Comparison of ENCODE assay signal across 14 cellular contexts in the genomic region with DNA sequence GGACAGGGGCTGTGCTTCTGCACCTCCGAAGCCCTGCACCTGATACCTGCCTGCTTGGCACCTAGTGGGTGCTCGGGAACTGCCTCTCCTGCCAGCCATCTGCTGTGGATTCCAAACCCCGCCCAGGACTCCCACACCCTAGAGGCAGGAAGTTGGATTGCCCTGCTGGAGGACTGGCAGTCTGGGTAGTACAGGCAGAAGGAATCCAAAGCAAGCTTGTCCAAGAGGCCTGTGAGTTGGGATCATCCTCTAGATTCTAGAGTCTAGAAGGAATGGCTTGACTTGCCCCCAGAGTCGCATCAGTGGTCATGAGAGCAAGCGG.
DNase-seq lines count a peak whose midpoint lies in the region; ATAC-seq and TF ChIP-seq lines count a peak whose summit lies in the region.
"Had no signal": no experiment of that assay in that cellular context is flagged by ENCODE, and none has a peak within 500 bp of the region (broad histone marks: within the 10 kb centered on the region; RNA-seq: fewer than 3 reads in every experiment).

No MANE protein-coding gene starts in this region.

- TF ChIP-seq CTCF in SK-N-SH (IDR thresholded peaks at IDR 0.05): no peak
- peak in 1 of 6 experiments; percentile 5 for TF ChIP-seq CTCF in thyroid gland (IDR thresholded peaks at IDR 0.05)

- no peak overlapping the region for H3K9ac ChIP-seq in SK-N-SH

- no peaks in the 10 kb centered on the region for H3F3A ChIP-seq in SK-N-SH (replicated peaks; ENCODE audit: insufficient read depth)

- H3K4me1 ChIP-seq in SK-N-SH (ENCODE audit: control insufficient read depth in 1 of 2, insufficient read depth in 2 of 2, low read depth in 1 of 2, low read length in 1 of 2): peaks cover 0 to 13% of the 10 kb centered on the region in 2 experiments; a peak in 1 of 4 replicates
- H3K4me1 ChIP-seq in thyroid gland: peaks cover 13 to 57% of the 10 kb centered on the region in 2 donors

- TF ChIP-seq RAD21 in SK-N-SH (IDR thresholded peaks at IDR 0.05; ENCODE audit: low read length): no peak

- H3K4me3 ChIP-seq in SK-N-SH (ENCODE audit: low read depth in 2 of 2, low read length in 1 of 2): no peak overlapping the region
- no peak overlapping the region for H3K4me3 ChIP-seq in thyroid gland (replicated peaks in 1 of 3)
- H3K4me3 ChIP-seq: coronary artery had no signal

- no peaks in the 10 kb centered on the region for H3K9me2 ChIP-seq in SK-N-SH

- H3K36me3 ChIP-seq in SK-N-SH (replicated peaks in 1 of 2; ENCODE audit: control insufficient read depth in 1 of 2, insufficient read depth in 2 of 2, low read length in 1 of 2) (no peaks in the 10 kb centered on the region), thyroid gland (no peaks in the 10 kb centered on the region)

- H2AFZ ChIP-seq in SK-N-SH (ENCODE audit: low read depth): no peak overlapping the region

- no peak overlapping the region; a peak in 1 of 4 replicates for H3K27ac ChIP-seq in SK-N-SH (ENCODE audit: low read depth in 2 of 2, low read length in 1 of 2)
- H3K27ac ChIP-seq in thyroid gland: peak overlapping the region; percentile 80 to 87 (median 81)

- DNase-seq in SK-N-SH (no peak), NCI-H226 (peak; percentile 37), thyroid gland (peak; percentile 11 to 26)
- DNase-seq: activated T-cell treated with anti-CD3 and anti-CD28 coated beads, Interleukin-2, amount 50 U/mL, for 24 hours; GOT3; kidney glomerular epithelial cell; naive B cell; NCI-H345 had no signal

- no peak overlapping the region for H3K4me2 ChIP-seq in SK-N-SH

- intact Hi-C loops in thyroid gland (cut with DNase I): no loop called here

- H4K20me1 ChIP-seq in SK-N-SH (ENCODE audit: insufficient read depth): no peaks in the 10 kb centered on the region

- H3K9me3 ChIP-seq in SK-N-SH: no peaks in the 10 kb centered on the region
- H3K9me3 ChIP-seq in thyroid gland: no peaks in the 10 kb centered on the region

- POLR2A ChIA-PET in SK-N-SH (lab: Yijun Ruan, JAX): no interaction called here

- TF ChIP-seq EP300 in SK-N-SH (IDR thresholded peaks at IDR 0.05; ENCODE audit: borderline replicate concordance in 1 of 2, low read depth in 1 of 2, low read length in 1 of 2): no peak

- H3K79me2 ChIP-seq in SK-N-SH (ENCODE audit: insufficient read depth): no peaks in the 10 kb centered on the region

- TF ChIP-seq POLR2A in thyroid gland (IDR thresholded peaks at IDR 0.05): no peak

- CTCF ChIA-PET in SK-N-SH (lab: Yijun Ruan, JAX): no interaction called here

- no peaks in the 10 kb centered on the region; the same call in 1 of the 2 replicates for H3K27me3 ChIP-seq in SK-N-SH (ENCODE audit: insufficient read depth)
- no peaks in the 10 kb centered on the region for H3K27me3 ChIP-seq in thyroid gland

- peak; percentile 60 for ATAC-seq in SK-N-SH treated with all-trans-retinoic acid at 6 μM for 48 hours
- peak; percentile 20 for ATAC-seq in esophagus mucosa
- no peak for ATAC-seq in HG02852 (IDR thresholded peaks at IDR 0.05; ENCODE audit: unreplicated experiment)
- no peak for ATAC-seq in HG02759 (IDR thresholded peaks at IDR 0.05; ENCODE audit: unreplicated experiment)
- ATAC-seq in HG02588 (IDR thresholded peaks at IDR 0.05; ENCODE audit: unreplicated experiment): no peak

- WGBS in SK-N-SH (ENCODE audit: low lambda C conversion rate): 47% methylated on average over 5 of the region's 5 CpGs
- WGBS in thyroid gland, 2 donors: 58 to 75% methylated on average over 1 to 2 of the region's 5 CpGs

TF ChIP-seq in SK-N-SH treated with all-trans-retinoic acid at 6 μM for 48 hours, 23 proteins besides CTCF, POLR2A, EP300 and RAD21:
- TF ChIP-seq CSDC2 (CRISPR knock-in tag; IDR thresholded peaks at IDR 0.05) (no peak), GLIS3 (CRISPR knock-in tag; IDR thresholded peaks at IDR 0.05) (no peak), ZFP3 (CRISPR knock-in tag; IDR thresholded peaks at IDR 0.05) (no peak), ZNF70 (CRISPR knock-in tag; IDR thresholded peaks at IDR 0.05) (no peak)
- TF ChIP-seq, protein P1, sequence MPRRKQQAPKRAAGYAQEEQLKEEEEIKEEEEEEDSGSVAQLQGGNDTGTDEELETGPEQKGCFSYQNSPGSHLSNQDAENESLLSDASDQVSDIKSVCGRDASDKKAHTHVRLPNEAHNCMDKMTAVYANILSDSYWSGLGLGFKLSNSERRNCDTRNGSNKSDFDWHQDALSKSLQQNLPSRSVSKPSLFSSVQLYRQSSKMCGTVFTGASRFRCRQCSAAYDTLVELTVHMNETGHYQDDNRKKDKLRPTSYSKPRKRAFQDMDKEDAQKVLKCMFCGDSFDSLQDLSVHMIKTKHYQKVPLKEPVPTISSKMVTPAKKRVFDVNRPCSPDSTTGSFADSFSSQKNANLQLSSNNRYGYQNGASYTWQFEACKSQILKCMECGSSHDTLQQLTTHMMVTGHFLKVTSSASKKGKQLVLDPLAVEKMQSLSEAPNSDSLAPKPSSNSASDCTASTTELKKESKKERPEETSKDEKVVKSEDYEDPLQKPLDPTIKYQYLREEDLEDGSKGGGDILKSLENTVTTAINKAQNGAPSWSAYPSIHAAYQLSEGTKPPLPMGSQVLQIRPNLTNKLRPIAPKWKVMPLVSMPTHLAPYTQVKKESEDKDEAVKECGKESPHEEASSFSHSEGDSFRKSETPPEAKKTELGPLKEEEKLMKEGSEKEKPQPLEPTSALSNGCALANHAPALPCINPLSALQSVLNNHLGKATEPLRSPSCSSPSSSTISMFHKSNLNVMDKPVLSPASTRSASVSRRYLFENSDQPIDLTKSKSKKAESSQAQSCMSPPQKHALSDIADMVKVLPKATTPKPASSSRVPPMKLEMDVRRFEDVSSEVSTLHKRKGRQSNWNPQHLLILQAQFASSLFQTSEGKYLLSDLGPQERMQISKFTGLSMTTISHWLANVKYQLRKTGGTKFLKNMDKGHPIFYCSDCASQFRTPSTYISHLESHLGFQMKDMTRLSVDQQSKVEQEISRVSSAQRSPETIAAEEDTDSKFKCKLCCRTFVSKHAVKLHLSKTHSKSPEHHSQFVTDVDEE (CRISPR knock-in tag; IDR thresholded peaks at IDR 0.05): no peak

TF ChIP-seq in SK-N-SH, 30 proteins besides CTCF, POLR2A, EP300 and RAD21:
- TF ChIP-seq MEF2A (IDR thresholded peaks at IDR 0.05; ENCODE audit: borderline replicate concordance, low read depth): no peak
- TF ChIP-seq TAF1 (IDR thresholded peaks at IDR 0.05; ENCODE audit: borderline replicate concordance, low read depth, low read length): no peak
- TF ChIP-seq, protein P2, sequence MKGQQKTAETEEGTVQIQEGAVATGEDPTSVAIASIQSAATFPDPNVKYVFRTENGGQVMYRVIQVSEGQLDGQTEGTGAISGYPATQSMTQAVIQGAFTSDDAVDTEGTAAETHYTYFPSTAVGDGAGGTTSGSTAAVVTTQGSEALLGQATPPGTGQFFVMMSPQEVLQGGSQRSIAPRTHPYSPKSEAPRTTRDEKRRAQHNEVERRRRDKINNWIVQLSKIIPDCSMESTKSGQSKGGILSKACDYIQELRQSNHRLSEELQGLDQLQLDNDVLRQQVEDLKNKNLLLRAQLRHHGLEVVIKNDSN (IDR thresholded peaks at IDR 0.05; ENCODE audit: borderline replicate concordance, low read depth): no peak
- TF ChIP-seq FOXM1 (IDR thresholded peaks at IDR 0.05; ENCODE audit: low read depth): no peak
- no peak for TF ChIP-seq YY1 (IDR thresholded peaks at IDR 0.05; ENCODE audit: low read depth)
- no peak for TF ChIP-seq SMC3 (IDR thresholded peaks at IDR 0.05; ENCODE audit: low read depth, low read length)
- no peak for TF ChIP-seq RCOR1 (IDR thresholded peaks at IDR 0.05; ENCODE audit: low read length)
- no peak for TF ChIP-seq ELF1 (IDR thresholded peaks at IDR 0.05)
- TF ChIP-seq, protein P3, sequence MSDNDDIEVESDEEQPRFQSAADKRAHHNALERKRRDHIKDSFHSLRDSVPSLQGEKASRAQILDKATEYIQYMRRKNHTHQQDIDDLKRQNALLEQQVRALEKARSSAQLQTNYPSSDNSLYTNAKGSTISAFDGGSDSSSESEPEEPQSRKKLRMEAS (IDR thresholded peaks at IDR 0.05; ENCODE audit: low read depth): no peak
- TF ChIP-seq FOXJ3 (CRISPR knock-in tag; IDR thresholded peaks at IDR 0.05): no peak
- TF ChIP-seq, protein P4, sequence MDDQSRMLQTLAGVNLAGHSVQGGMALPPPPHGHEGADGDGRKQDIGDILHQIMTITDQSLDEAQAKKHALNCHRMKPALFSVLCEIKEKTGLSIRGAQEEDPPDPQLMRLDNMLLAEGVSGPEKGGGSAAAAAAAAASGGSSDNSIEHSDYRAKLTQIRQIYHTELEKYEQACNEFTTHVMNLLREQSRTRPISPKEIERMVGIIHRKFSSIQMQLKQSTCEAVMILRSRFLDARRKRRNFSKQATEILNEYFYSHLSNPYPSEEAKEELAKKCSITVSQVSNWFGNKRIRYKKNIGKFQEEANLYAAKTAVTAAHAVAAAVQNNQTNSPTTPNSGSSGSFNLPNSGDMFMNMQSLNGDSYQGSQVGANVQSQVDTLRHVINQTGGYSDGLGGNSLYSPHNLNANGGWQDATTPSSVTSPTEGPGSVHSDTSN (IDR thresholded peaks at IDR 0.05): no peak
- no peak for TF ChIP-seq EZH2phosphoT487 (IDR thresholded peaks at IDR 0.05; ENCODE audit: borderline replicate concordance, low read depth)
- no peak for TF ChIP-seq NRF1 (IDR thresholded peaks at IDR 0.05; ENCODE audit: low read depth, low read length)
- TF ChIP-seq GABPA (IDR thresholded peaks at IDR 0.05; ENCODE audit: low read depth): no peak
- no peak for TF ChIP-seq RXRA (IDR thresholded peaks at IDR 0.05; ENCODE audit: borderline replicate concordance, low read depth)
- TF ChIP-seq SIN3A (IDR thresholded peaks at IDR 0.05; ENCODE audit: borderline replicate concordance, low read depth, low read length): no peak
- TF ChIP-seq, protein P5, sequence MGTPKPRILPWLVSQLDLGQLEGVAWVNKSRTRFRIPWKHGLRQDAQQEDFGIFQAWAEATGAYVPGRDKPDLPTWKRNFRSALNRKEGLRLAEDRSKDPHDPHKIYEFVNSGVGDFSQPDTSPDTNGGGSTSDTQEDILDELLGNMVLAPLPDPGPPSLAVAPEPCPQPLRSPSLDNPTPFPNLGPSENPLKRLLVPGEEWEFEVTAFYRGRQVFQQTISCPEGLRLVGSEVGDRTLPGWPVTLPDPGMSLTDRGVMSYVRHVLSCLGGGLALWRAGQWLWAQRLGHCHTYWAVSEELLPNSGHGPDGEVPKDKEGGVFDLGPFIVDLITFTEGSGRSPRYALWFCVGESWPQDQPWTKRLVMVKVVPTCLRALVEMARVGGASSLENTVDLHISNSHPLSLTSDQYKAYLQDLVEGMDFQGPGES (IDR thresholded peaks at IDR 0.05; ENCODE audit: low read depth, low read length): no peak
- no peak for TF ChIP-seq CHD2 (IDR thresholded peaks at IDR 0.05; ENCODE audit: low read length, partially characterized antibody)

Comparison
In these comparisons a context has a peak if more than half of its experiments do, and no peak if none do; other contexts are left out.
1. ATAC-seq: peak in SK-N-SH treated with all-trans-retinoic acid at 6 μM for 48 hours (single experiment) and esophagus mucosa (single experiment); none in HG02852 (single experiment), HG02759 (single experiment) and HG02588 (single experiment).
2. H3K27ac ChIP-seq: peak in thyroid gland (3 of 3); none in SK-N-SH (0 of 2).